In the genomic region with DNA sequence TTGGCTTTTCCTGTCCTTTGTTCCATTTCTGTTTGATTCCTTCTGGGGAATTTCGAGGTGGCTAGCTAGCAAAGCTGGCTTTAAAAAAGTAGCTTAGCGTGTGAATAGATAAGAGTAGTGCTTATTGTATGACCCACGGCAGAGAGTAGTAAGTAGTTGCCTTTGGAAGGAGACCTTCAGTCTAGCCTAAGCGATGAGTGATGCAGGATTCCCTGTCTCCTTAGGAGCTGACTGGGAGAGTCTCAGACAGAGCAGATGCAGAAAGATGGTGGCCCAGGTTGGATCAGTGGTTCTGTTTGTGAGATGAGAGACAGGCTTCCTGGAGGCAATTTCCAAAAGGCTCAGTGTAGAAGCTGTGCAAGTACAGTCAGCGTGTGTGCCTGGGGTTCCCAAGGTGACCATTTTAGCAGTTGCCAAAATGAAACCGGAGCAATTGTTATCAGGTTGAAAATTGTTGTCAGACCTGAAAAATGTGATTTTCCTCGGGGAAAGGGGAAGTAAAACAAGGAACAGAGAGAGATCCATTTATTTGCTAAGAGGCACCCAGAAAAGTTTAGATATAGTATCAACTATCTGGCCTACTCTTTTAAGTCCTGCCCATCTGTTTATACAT, we compare ENCODE assay signal across 13 cellular contexts. TPM values are rescaled to one million over a fixed set of nuclear protein-coding genes. Genes with fewer than 3 reads are reported as not detected.
DNase-seq lines count a peak whose midpoint lies in the region; ATAC-seq, FAIRE-seq and TF ChIP-seq lines count a peak whose summit lies in the region.
"Had no signal": no experiment of that assay in that cellular context is flagged by ENCODE, and none has a peak within 500 bp of the region (broad histone marks: within the 10 kb centered on the region; RNA-seq: fewer than 3 reads in every experiment).

No MANE protein-coding gene starts in this region.

- WGBS in GM12878 (ENCODE audit: insufficient coverage, insufficient replicate concordance, low lambda C conversion rate, missing lambda C conversion rate) = 43% methylated on average over 7 of the region's 7 CpGs

- intact Hi-C loops in Right ventricle myocardium superior (cut with DNase I) = no loop called here
- intact Hi-C loops in left ventricle myocardium superior (cut with micrococcal nuclease) = no loop called here
- intact Hi-C loops in GM12878 (cut with micrococcal nuclease; ENCODE audit: unreplicated experiment) = no loop called here
- intact Hi-C loops in tibial artery (cut with DNase I; ENCODE audit: low total_unique reads) = no loop called here

- no peak overlapping the region for H3K9ac ChIP-seq in GM12878 (ENCODE audit: control insufficient read depth, insufficient read depth, low read length)

- no peaks in the 10 kb centered on the region for H4K20me1 ChIP-seq in GM12878 (ENCODE audit: control insufficient read depth, insufficient read depth)

- peaks cover 8% of the 10 kb centered on the region for H3K9me3 Mint-ChIP-seq in type B pancreatic cell
- H3K9me3 Mint-ChIP-seq: activated naive CD8-positive, alpha-beta T cell treated with anti-CD3 and anti-CD28 coated beads, Interleukin-2, amount 50 U/mL, for 24 hours had no signal

- H3K36me3 ChIP-seq in GM12878 (ENCODE audit: control insufficient read depth in 2 of 2, insufficient read depth in 2 of 2, low read length in 1 of 2) (no peaks in the 10 kb centered on the region), tibial artery (no peaks in the 10 kb centered on the region)

- no peak for TF ChIP-seq EP300 in GM12878 (IDR thresholded peaks at IDR 0.05; ENCODE audit: borderline replicate concordance in 1 of 2, control insufficient read depth in 1 of 2, low read depth in 2 of 2, low read length in 2 of 2)

- H3K27me3 Mint-ChIP-seq in type B pancreatic cell = peaks cover 3% of the 10 kb centered on the region
- H3K27me3 Mint-ChIP-seq: activated naive CD8-positive, alpha-beta T cell treated with anti-CD3 and anti-CD28 coated beads, Interleukin-2, amount 50 U/mL, for 24 hours had no signal

- H3K4me3 ChIP-seq in GM12878 (no peak overlapping the region), tibial artery (no peak overlapping the region)

- no peaks in the 10 kb centered on the region for H3K79me2 ChIP-seq in GM12878 (ENCODE audit: control insufficient read depth, insufficient read depth, low read length)

- no peaks in the 10 kb centered on the region for H3K27me3 ChIP-seq in GM12878 (replicated peaks in 1 of 2; ENCODE audit: control insufficient read depth in 2 of 2, insufficient read depth in 2 of 2, low read length in 1 of 2)
- H3K27me3 ChIP-seq in tibial artery = no peaks in the 10 kb centered on the region

- in situ Hi-C loops in GM12878 (cut with MboI) = no loop called here

- H3K36me3 Mint-ChIP-seq in type B pancreatic cell = no peaks in the 10 kb centered on the region
- H3K36me3 Mint-ChIP-seq: immature natural killer cell had no signal

- FAIRE-seq in GM12878 (lab: Jason Lieb, UNC) = no peak
- FAIRE-seq: colon had no signal

- H3K27ac Mint-ChIP-seq in type B pancreatic cell = no peak overlapping the region
- H3K27ac Mint-ChIP-seq: activated naive CD8-positive, alpha-beta T cell treated with anti-CD3 and anti-CD28 coated beads, Interleukin-2, amount 50 U/mL, for 24 hours had no signal

- ATAC-seq in Right ventricle myocardium superior (ENCODE audit: poor library complexity) (peak; percentile 32), left ventricle myocardium superior (no peak), HG03342 (IDR thresholded peaks at IDR 0.05; ENCODE audit: unreplicated experiment) (peak; percentile 44), GM12878 (peak; percentile 63), GM18909 (IDR thresholded peaks at IDR 0.05; ENCODE audit: poor library complexity, unreplicated experiment) (no peak)
- ATAC-seq: activated naive CD8-positive, alpha-beta T cell treated with anti-CD3 and anti-CD28 coated beads, Interleukin-2, amount 50 U/mL, for 24 hours had no signal

- DNase-seq in Right ventricle myocardium superior (no peak), left ventricle myocardium superior (no peak), GM12878 (ENCODE audit: low read depth, low spot score) (no peak), type B pancreatic cell (ENCODE audit: extremely low spot score, unreplicated experiment) (peak; percentile 6), tibial artery (no peak), NCI-H1048 (lab: John Stamatoyannopoulos, UW) (no peak)
- DNase-seq: activated naive CD8-positive, alpha-beta T cell treated with anti-CD3 and anti-CD28 coated beads, Interleukin-2, amount 50 U/mL, for 24 hours had no signal

- TF ChIP-seq POLR2A in GM12878 (IDR thresholded peaks at IDR 0.05; ENCODE audit: low read depth, low read length) = no peak

- H3K4me2 ChIP-seq in GM12878 (ENCODE audit: control insufficient read depth, insufficient read depth) = peak overlapping the region; percentile 68

- H3K27ac ChIP-seq in GM12878 (ENCODE audit: control insufficient read depth, insufficient read depth) (no peak overlapping the region), tibial artery (no peak overlapping the region)

- SMC1A ChIA-PET in GM12878 (lab: Charles Lee; ENCODE audit: uncharacterized antibody, unreplicated experiment) = interaction anchor here (1.5 to 1.6 kb wide), 2 partner anchors 12 to 28 kb away, joined by 4 to 5 read pairs; no protein-coding TSS in a partner anchor

- peaks cover 13% of the 10 kb centered on the region for H3K4me1 Mint-ChIP-seq in type B pancreatic cell (ENCODE audit: unreplicated experiment)
- H3K4me1 Mint-ChIP-seq: immature natural killer cell had no signal

- RAD21 ChIA-PET in GM12878 (lab: Charles Lee; ENCODE audit: unreplicated experiment) = no interaction called here

- CTCF ChIA-PET in GM12878 (lab: Yijun Ruan, JAX) = no interaction called here

- TF ChIP-seq CTCF in GM12878 (IDR thresholded peaks at IDR 0.05 in 2 of 3, conservative IDR thresholded peaks at IDR 0.05 in 1 of 3; ENCODE audit: control insufficient read depth in 2 of 3, extremely low read depth in 1 of 3, insufficient read depth in 1 of 3, low read depth in 3 of 3, low read length in 3 of 3) = no peak
- no peak for TF ChIP-seq CTCF in type B pancreatic cell (conservative IDR thresholded peaks at IDR 0.05)
- no peak for TF ChIP-seq CTCF in tibial artery (IDR thresholded peaks at IDR 0.05)

- H3K9me3 ChIP-seq in GM12878 (replicated peaks; ENCODE audit: control insufficient read depth, insufficient read depth, low read length) (no peaks in the 10 kb centered on the region), tibial artery (no peaks in the 10 kb centered on the region)

- no peak overlapping the region for H3K4me3 Mint-ChIP-seq in type B pancreatic cell

- POLR2A ChIA-PET in GM12878 (lab: Charles Lee) = no interaction called here

- no peak for TF ChIP-seq RAD21 in GM12878 (IDR thresholded peaks at IDR 0.05; ENCODE audit: insufficient read depth, low read depth, low read length)

- no TSS peak for BruUV-seq in GM12878 (replicated peaks; lab: Mats Ljungman, UMichigan)

- no peak overlapping the region; the same call in 1 of the 2 replicates for H2AFZ ChIP-seq in GM12878 (ENCODE audit: control insufficient read depth, low read depth, low read length)

- H3K4me1 ChIP-seq in GM12878 (ENCODE audit: control insufficient read depth, insufficient read depth, low read length) (peaks cover 33% of the 10 kb centered on the region), tibial artery (no peaks in the 10 kb centered on the region)

TF ChIP-seq in GM12878, 131 proteins besides CTCF, POLR2A, EP300 and RAD21 (continues in another document):
- TF ChIP-seq POLR2AphosphoS2 (IDR thresholded peaks at IDR 0.05; ENCODE audit: low read depth, low read length) (no peak), SPI1 (IDR thresholded peaks at IDR 0.05; ENCODE audit: borderline replicate concordance, insufficient read depth, low read depth, low read length) (peak; percentile 24; the same call in 1 of the 2 replicates)

RNA-seq across cellular contexts. Expression of a gene that starts 0.7 kb away (rescaled TPM):
- 1.0 TPM for total RNA-seq in Right ventricle myocardium superior
- 0.17 TPM for total RNA-seq in left ventricle myocardium superior
- 0.33 and 0.51 TPM in 2 replicates for total RNA-seq in GM12878 (2013; cell fraction: nucleolus; rRNA removed)
- 0.65 TPM in 1 of 2 replicates, not detected in the other for total RNA-seq in GM12878 (2014; rRNA removed)
- 0.09 and 0.18 TPM in 2 replicates for total RNA-seq in GM12878 (2014; rRNA removed; fragmentation: Illumina TruSeq; extraction: Trizol)
- 0.19 TPM in 1 of 2 replicates, not detected in the other for total RNA-seq in GM12878 (2021)
- not detected for polyA plus RNA-seq in GM12878 (2011; ENCODE audit: low read depth)
- not detected in 2 replicates for polyA plus RNA-seq in GM12878 (2011; rRNA removed)
- polyA plus RNA-seq in GM12878 (2011; cell fraction: cytosol; rRNA removed) = not detected in 2 replicates
- not detected in 2 replicates for polyA plus RNA-seq in GM12878 (2011; cell fraction: nucleus; rRNA removed)
- polyA plus RNA-seq in GM12878 (2012) = 0.06 TPM in 1 of 2 replicates, not detected in the other
- 0.30 and 0.53 TPM in 2 replicates for polyA plus RNA-seq in GM12878 (2014; fragmentation: Illumina TruSeq; extraction: Trizol)
- polyA plus RNA-seq in GM12878 (2014; fragmentation: Nextera tagmentation; extraction: Ambion mirVana) = under 1 TPM in 1 of 2 experiments, not detected in 1; 0.04 TPM
- 0.10 and 0.13 TPM in 2 replicates for polyA plus RNA-seq in GM12878 (2014; rRNA removed)
- not detected for polyA plus RNA-seq in GM12878 (2016; fragmentation: Nextera tagmentation; extraction: Ambion mirVana)
- polyA minus RNA-seq in GM12878 (2011; rRNA and poly(A)+ RNA removed) = not detected in 2 replicates
- not detected in 2 replicates for polyA minus RNA-seq in GM12878 (2011; cell fraction: cytosol; rRNA and poly(A)+ RNA removed)
- not detected in 2 replicates for polyA minus RNA-seq in GM12878 (2011; cell fraction: nucleus; rRNA and poly(A)+ RNA removed)
- 0.14 and 0.51 TPM in 2 replicates for total RNA-seq in type B pancreatic cell (ENCODE audit: low replicate concordance)
- total RNA-seq: myocyte; T-helper 1 cell treated with Interleukin-12 subunit alpha and Interleukin-12 subunit beta and Interleukin-4 antibody, amounts not matched to agents 30 ng/mL and 1 ng/mL, for 36 hours had no signal

RNA-seq across cellular contexts. Expression of a gene that starts 15.9 kb away (rescaled TPM):
- 14.3 TPM for total RNA-seq in Right ventricle myocardium superior
- 12.6 TPM for total RNA-seq in left ventricle myocardium superior
- total RNA-seq in GM12878 (2013; cell fraction: nucleolus; rRNA removed) = 93.7 and 102 TPM in 2 replicates
- total RNA-seq in GM12878 (2014; rRNA removed) = 33.6 and 35.4 TPM in 2 replicates
- total RNA-seq in GM12878 (2014; rRNA removed; fragmentation: Illumina TruSeq; extraction: Trizol) = 34.6 and 37.9 TPM in 2 replicates
- 28.1 and 33.8 TPM in 2 replicates for total RNA-seq in GM12878 (2021)
- 12.1 TPM for polyA plus RNA-seq in GM12878 (2011; ENCODE audit: low read depth)
- 28.6 and 46.8 TPM in 2 replicates for polyA plus RNA-seq in GM12878 (2011; rRNA removed)
- polyA plus RNA-seq in GM12878 (2011; cell fraction: cytosol; rRNA removed) = 6.1 and 7.4 TPM in 2 replicates
- 36.2 and 51.5 TPM in 2 replicates for polyA plus RNA-seq in GM12878 (2011; cell fraction: nucleus; rRNA removed)
- polyA plus RNA-seq in GM12878 (2012) = 18.2 and 20.5 TPM in 2 replicates
- polyA plus RNA-seq in GM12878 (2014; fragmentation: Illumina TruSeq; extraction: Trizol) = 34.1 and 42.7 TPM in 2 replicates
- polyA plus RNA-seq in GM12878 (2014; fragmentation: Nextera tagmentation; extraction: Ambion mirVana) = 10 to 100 TPM; 37.9 to 45.1 TPM
- 32.2 and 35.5 TPM in 2 replicates for polyA plus RNA-seq in GM12878 (2014; rRNA removed)
- 10 to 100 TPM; 54.4 to 54.9 TPM for polyA plus RNA-seq in GM12878 (2016; fragmentation: Nextera tagmentation; extraction: Ambion mirVana)
- 19.9 and 21.6 TPM in 2 replicates for polyA minus RNA-seq in GM12878 (2011; rRNA and poly(A)+ RNA removed)
- 6.3 and 8.2 TPM in 2 replicates for polyA minus RNA-seq in GM12878 (2011; cell fraction: cytosol; rRNA and poly(A)+ RNA removed)
- polyA minus RNA-seq in GM12878 (2011; cell fraction: nucleus; rRNA and poly(A)+ RNA removed) = 38.8 and 69.7 TPM in 2 replicates
- total RNA-seq in type B pancreatic cell (ENCODE audit: low replicate concordance) = 21.7 and 33.0 TPM in 2 replicates

Comparison
In these comparisons a context has a peak if more than half of its experiments do, and no peak if none do; other contexts are left out.
1. ATAC-seq: peak in Right ventricle myocardium superior (single experiment), HG03342 (single experiment) and GM12878 (single experiment); none in left ventricle myocardium superior (single experiment) and GM18909 (single experiment).